In genomic region chr15:89070197-89071124, GRCh38 we compare ENCODE assay signal across 1 cellular context.
A peak's percentile ranks its signal among the peaks of the same experiment; 100 is the strongest.
TF ChIP-seq lines count a peak whose summit lies in the region.

No MANE protein-coding gene starts in this region.

TF ChIP-seq in K562, 482 proteins besides CTCF, POLR2A, EP300 and RAD21 (continued from another document and continues in another):
- TF ChIP-seq REST (CRISPR knock-in tag; IDR thresholded peaks at IDR 0.05; ENCODE audit: low read depth), result no peak
- TF ChIP-seq ZFP30 (CRISPR knock-in tag; IDR thresholded peaks at IDR 0.05; ENCODE audit: borderline replicate concordance), result no peak
- no peak for TF ChIP-seq WHSC1 (IDR thresholded peaks at IDR 0.05; ENCODE audit: low read length)
- TF ChIP-seq PHB (CRISPR knock-in tag; IDR thresholded peaks at IDR 0.05), result no peak
- no peak for TF ChIP-seq HNRNPL (IDR thresholded peaks at IDR 0.05; ENCODE audit: low read depth, low read length)
- no peak for TF ChIP-seq HES1 (IDR thresholded peaks at IDR 0.05; ENCODE audit: low read depth)
- TF ChIP-seq TEAD2 (tag; IDR thresholded peaks at IDR 0.05), result no peak
- no peak for TF ChIP-seq KDM4B (IDR thresholded peaks at IDR 0.05; ENCODE audit: borderline replicate concordance in 2 of 2, low read depth in 1 of 2)
- peak in 1 of 2 experiments; percentile 14; a peak in 1 of 4 replicates for TF ChIP-seq MLLT1 (IDR thresholded peaks at IDR 0.05)
- TF ChIP-seq IRF9 (tag; IDR thresholded peaks at IDR 0.05), result no peak
- TF ChIP-seq TAF15 (IDR thresholded peaks at IDR 0.05; ENCODE audit: low read depth, low read length), result no peak
- TF ChIP-seq THRA (IDR thresholded peaks at IDR 0.05), result no peak
- no peak for TF ChIP-seq SAP30 (IDR thresholded peaks at IDR 0.05; ENCODE audit: borderline replicate concordance, insufficient read depth, low read depth, low read length, poor library complexity, severe bottlenecking)
- TF ChIP-seq CAMTA2 (CRISPR knock-in tag; conservative IDR thresholded peaks at IDR 0.05), result no peak
- TF ChIP-seq NFXL1 (CRISPR knock-in tag; IDR thresholded peaks at IDR 0.05), result no peak
- no peak for TF ChIP-seq HNRNPLL (IDR thresholded peaks at IDR 0.05; ENCODE audit: low read depth, low read length, poor library complexity, severe bottlenecking)
- no peak for TF ChIP-seq ZNF184 (CRISPR knock-in tag; IDR thresholded peaks at IDR 0.05)
- TF ChIP-seq RB1 (IDR thresholded peaks at IDR 0.05; ENCODE audit: low read depth), result no peak
- no peak for TF ChIP-seq NFE2L1 (tag; IDR thresholded peaks at IDR 0.05; ENCODE audit: borderline replicate concordance, low read depth)
- TF ChIP-seq MEIS2 (IDR thresholded peaks at IDR 0.05; ENCODE audit: partially characterized antibody), result no peak
- TF ChIP-seq ZBTB40 (IDR thresholded peaks at IDR 0.05), result no peak
- TF ChIP-seq ZBTB40 (CRISPR knock-in tag; IDR thresholded peaks at IDR 0.05), result no peak
- TF ChIP-seq SMC3 (conservative IDR thresholded peaks at IDR 0.05; ENCODE audit: insufficient read depth, low read depth, low read length), result no peak
- TF ChIP-seq ZNF41 (CRISPR knock-in tag; conservative IDR thresholded peaks at IDR 0.05), result no peak
- TF ChIP-seq BACH1 (tag; IDR thresholded peaks at IDR 0.05), result no peak
- TF ChIP-seq SRSF3 (IDR thresholded peaks at IDR 0.05; ENCODE audit: insufficient read depth, low read length), result no peak
- TF ChIP-seq SLC30A9 (CRISPR knock-in tag; IDR thresholded peaks at IDR 0.05), result no peak
- TF ChIP-seq CBX8 (IDR thresholded peaks at IDR 0.05; ENCODE audit: borderline replicate concordance, extremely low read depth, low read depth, low read length, poor library complexity, severe bottlenecking), result no peak
- TF ChIP-seq ZBTB11 (CRISPR knock-in tag; IDR thresholded peaks at IDR 0.05), result peak in 1 of 3 experiments; percentile 74; a peak in 2 of 6 replicates
- 0 out of 2 replicates have a peak, but pooled peaks have one; percentile 22 for TF ChIP-seq ZNF395 (CRISPR knock-in tag; IDR thresholded peaks at IDR 0.05)
- no peak for TF ChIP-seq FOXA1 (IDR thresholded peaks at IDR 0.05; ENCODE audit: borderline replicate concordance)
- TF ChIP-seq ATF2 (CRISPR knock-in tag; IDR thresholded peaks at IDR 0.05), result no peak
- TF ChIP-seq ERF (CRISPR knock-in tag; IDR thresholded peaks at IDR 0.05), result no peak
- peak; percentile 90 for TF ChIP-seq RAD51 (IDR thresholded peaks at IDR 0.05; ENCODE audit: borderline replicate concordance, low read depth)
- TF ChIP-seq KLF1 (tag; IDR thresholded peaks at IDR 0.05), result no peak
- TF ChIP-seq PTRF (tag; IDR thresholded peaks at IDR 0.05), result no peak
